ENCODE assay signal across 12 cellular contexts in genomic region chr4:118825799-118826198, GRCh38. TPM values are rescaled to one million over a fixed set of nuclear protein-coding genes. Genes with fewer than 3 reads are reported as not detected.
A peak's percentile ranks its signal among the peaks of the same experiment; 100 is the strongest.
DNase-seq lines count a peak whose midpoint lies in the region; ATAC-seq and TF ChIP-seq lines count a peak whose summit lies in the region.
"Had no signal": no experiment of that assay in that cellular context is flagged by ENCODE, and none has a peak within 500 bp of the region (broad histone marks: within the 10 kb centered on the region; RNA-seq: fewer than 3 reads in every experiment).

No MANE protein-coding gene starts in this region.

- no peaks in the 10 kb centered on the region for H3K9me3 Mint-ChIP-seq in Caco-2 (ENCODE audit: unreplicated experiment)

- TF ChIP-seq CTCF in Caco-2 (IDR thresholded peaks at IDR 0.05; ENCODE audit: insufficient read depth in 1 of 2, low read depth in 1 of 2, low read length in 1 of 2, severe bottlenecking in 1 of 2, unreplicated experiment in 1 of 2) = no peak
- no peak for TF ChIP-seq CTCF in upper lobe of right lung (IDR thresholded peaks at IDR 0.05)

- intact Hi-C loops in Caco-2 (cut with micrococcal nuclease; ENCODE audit: unreplicated experiment) (no loop called here), upper lobe of right lung (cut with DNase I) (no loop called here)

- ATAC-seq in GM18868 (IDR thresholded peaks at IDR 0.05; ENCODE audit: unreplicated experiment) (peak; percentile 80), GM21526 (IDR thresholded peaks at IDR 0.05; ENCODE audit: low FRiP score, unreplicated experiment) (peak; percentile 63), HG03064 (IDR thresholded peaks at IDR 0.05; ENCODE audit: low read depth, unreplicated experiment) (peak; percentile 72), upper lobe of right lung (no peak)

- CTCF ChIA-PET in Caco-2 (lab: Charles Lee) = no interaction called here

- no peak overlapping the region for H3K27ac Mint-ChIP-seq in Caco-2 (ENCODE audit: unreplicated experiment)

- H3K36me3 Mint-ChIP-seq in Caco-2 (ENCODE audit: insufficient read depth, unreplicated experiment) = peaks cover 46% of the 10 kb centered on the region

- DNase-seq in H7 (no peak), Caco-2 (no peak), NCI-H226 (no peak), upper lobe of right lung (no peak)
- DNase-seq: KBM-7, NCI-H2081 treated with DMSO at 0.1 percent for 48 hours, T-helper 2 cell, uterus had no signal

- H3K9ac ChIP-seq in endocrine pancreas (ENCODE audit: control insufficient read depth, insufficient read depth, low read length) = no peak overlapping the region

- H3K9me3 ChIP-seq in endocrine pancreas (ENCODE audit: control insufficient read depth, low read length) (no peaks in the 10 kb centered on the region), Caco-2 (no peaks in the 10 kb centered on the region), upper lobe of right lung (no peaks in the 10 kb centered on the region)
- H3K9me3 ChIP-seq: uterus had no signal

- H3K27ac ChIP-seq in upper lobe of right lung = no peak overlapping the region

- H3K4me1 Mint-ChIP-seq in Caco-2 (ENCODE audit: low read depth, unreplicated experiment) = peaks cover 14% of the 10 kb centered on the region

- POLR2A ChIA-PET in Caco-2 (lab: Charles Lee) = no interaction called here

- H3K4me1 ChIP-seq in endocrine pancreas (ENCODE audit: control insufficient read depth, insufficient read depth, low read length) = peaks cover 31% of the 10 kb centered on the region
- no peaks in the 10 kb centered on the region for H3K4me1 ChIP-seq in Caco-2
- peaks cover 14% of the 10 kb centered on the region for H3K4me1 ChIP-seq in upper lobe of right lung
- H3K4me1 ChIP-seq: uterus had no signal

- H3K4me3 ChIP-seq in endocrine pancreas (ENCODE audit: control insufficient read depth, insufficient read depth, low read length) = peak overlapping the region; percentile 17
- no peak overlapping the region for H3K4me3 ChIP-seq in H7 (ENCODE audit: insufficient read depth, low read depth, low read length)
- no peak overlapping the region for H3K4me3 ChIP-seq in Caco-2 (ENCODE audit: low read depth, low read length)
- no peak overlapping the region for H3K4me3 ChIP-seq in upper lobe of right lung
- H3K4me3 ChIP-seq: uterus had no signal

- no peaks in the 10 kb centered on the region for H3K27me3 Mint-ChIP-seq in Caco-2 (ENCODE audit: insufficient read depth, unreplicated experiment)

- H3K36me3 ChIP-seq in endocrine pancreas (ENCODE audit: control insufficient read depth, insufficient read depth, low read length) (peaks cover 3% of the 10 kb centered on the region), H7 (replicated peaks; ENCODE audit: control insufficient read depth, insufficient read depth, low read length) (peaks cover 7% of the 10 kb centered on the region), Caco-2 (ENCODE audit: control insufficient read depth, insufficient read depth, low read length) (no peaks in the 10 kb centered on the region), upper lobe of right lung (peaks cover 35% of the 10 kb centered on the region)
- H3K36me3 ChIP-seq: uterus had no signal

- no TSS peak for BruUV-seq in Caco-2 (replicated peaks; lab: Mats Ljungman, UMichigan)

- no peaks in the 10 kb centered on the region for H3K27me3 ChIP-seq in endocrine pancreas (ENCODE audit: control insufficient read depth, insufficient read depth, low read length)
- H3K27me3 ChIP-seq in H7 (ENCODE audit: control insufficient read depth, insufficient read depth, low read length) = no peaks in the 10 kb centered on the region
- no peaks in the 10 kb centered on the region for H3K27me3 ChIP-seq in Caco-2 (replicated peaks; ENCODE audit: control insufficient read depth, insufficient read depth, low read length)
- H3K27me3 ChIP-seq in upper lobe of right lung = no peaks in the 10 kb centered on the region
- H3K27me3 ChIP-seq: uterus had no signal

- H3K4me3 Mint-ChIP-seq in Caco-2 (ENCODE audit: unreplicated experiment) = no peak overlapping the region

RNA-seq across cellular contexts. Expression of gene SEC24D, which starts 10.1 kb away (rescaled TPM):
- total RNA-seq in H7 (2014; rRNA removed; shearing (Covaris generic)) = 39.4 and 42.8 TPM in 2 replicates
- total RNA-seq in Caco-2 (2022) (32.0 and 33.0 TPM in 2 replicates), upper lobe of right lung (48.1 TPM)
